In the genomic region with DNA sequence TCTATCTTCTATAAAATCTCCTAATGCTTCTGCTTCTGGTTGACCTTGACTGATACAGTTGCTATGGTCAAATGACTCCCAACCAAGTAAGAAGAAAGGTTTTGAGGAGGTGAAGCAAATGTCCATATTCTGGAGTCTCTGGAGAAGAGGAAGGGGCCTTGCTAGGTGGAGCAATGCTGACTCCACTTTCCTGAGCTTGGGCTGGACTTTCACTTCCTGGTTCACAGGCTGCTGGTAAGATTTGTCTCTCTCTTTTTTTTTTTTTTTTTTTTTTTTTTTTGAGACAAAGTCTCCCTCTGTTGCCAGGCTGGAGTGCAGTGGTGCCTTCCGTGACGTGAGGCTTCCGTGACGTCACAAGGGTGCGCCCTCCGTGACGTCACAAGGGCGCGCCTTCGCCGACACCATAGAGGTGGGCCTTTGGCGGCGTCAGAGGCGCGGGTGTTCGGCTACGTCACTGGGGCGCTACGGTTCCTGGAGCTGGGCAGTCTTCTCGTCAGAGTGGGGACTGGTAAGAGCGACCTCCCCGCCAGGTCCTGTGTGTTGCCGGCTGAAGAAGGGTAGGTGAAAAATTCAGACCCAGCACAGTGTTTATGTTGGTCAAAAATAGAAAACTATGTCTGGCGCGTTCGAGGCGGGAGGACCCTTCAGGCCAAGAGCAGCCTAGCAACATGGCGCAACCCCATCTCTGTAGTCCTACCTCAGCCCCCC, we compare ENCODE assay signal across 8 cellular contexts.
DNase-seq lines count a peak whose midpoint lies in the region; ATAC-seq lines count a peak whose summit lies in the region.
"Not testable (repeated sequence)": the region's sequence is repeated elsewhere in the genome, so short reads cannot be mapped to it uniquely, and the experiment has no call there.

No MANE protein-coding gene starts in this region.

- not testable (repeated sequence) for H3K9me3 ChIP-seq in neuronal stem cell (replicated peaks in 1 of 2; ENCODE audit: control insufficient read depth in 2 of 2, insufficient read depth in 1 of 2, low read depth in 1 of 2, low read length in 2 of 2); stomach smooth muscle (ENCODE audit: control insufficient read depth in 2 of 2, low read length in 2 of 2)

- not testable (repeated sequence) for H3K36me3 ChIP-seq in neuronal stem cell (replicated peaks in 1 of 2; ENCODE audit: control insufficient read depth in 2 of 2, insufficient read depth in 2 of 2, low read length in 2 of 2); stomach smooth muscle (ENCODE audit: control insufficient read depth in 2 of 2, insufficient read depth in 2 of 2, low read length in 2 of 2)

- peak overlapping the region; percentile 90 for H2AFZ ChIP-seq in neuronal stem cell (ENCODE audit: low read length)

- not testable (repeated sequence) for H3K18ac ChIP-seq in neuronal stem cell (ENCODE audit: low read length)

- not testable (repeated sequence) for H2BK12ac ChIP-seq in neuronal stem cell (ENCODE audit: low read length)

- peak; percentile 97 to 98 for ATAC-seq in activated naive CD4-positive, alpha-beta T cell treated with anti-CD3 and anti-CD28 coated beads, Interleukin-2, amount 50 U/mL, for 72 hours

- H3K9me3 Mint-ChIP-seq in activated naive CD4-positive, alpha-beta T cell treated with anti-CD3 and anti-CD28 coated beads, Interleukin-2, amount 50 U/mL, for 72 hours, result not testable (repeated sequence)

- H3K79me1 ChIP-seq in neuronal stem cell (ENCODE audit: low read depth, low read length), result not testable (repeated sequence)

- not testable (repeated sequence) for H4K91ac ChIP-seq in neuronal stem cell (ENCODE audit: low read depth, low read length, poor library complexity)

- no CpG with 5 or more reads among the region's 28 CpGs for WGBS in neuronal stem cell (ENCODE audit: extremely low coverage in 2 of 2, insufficient read length in 2 of 2, insufficient replicate concordance in 1 of 2), 2 donors

- H3K4me1 ChIP-seq in neuronal stem cell (ENCODE audit: control insufficient read depth in 2 of 2, insufficient read depth in 1 of 2, low read depth in 1 of 2, low read length in 2 of 2); stomach smooth muscle (ENCODE audit: control insufficient read depth, insufficient read depth, low read length): not testable (repeated sequence)

- H3K4me2 ChIP-seq in neuronal stem cell (ENCODE audit: insufficient read depth, low read length, poor library complexity, severe bottlenecking), result peak overlapping the region; percentile 54

- H2BK15ac ChIP-seq in neuronal stem cell (ENCODE audit: low read length), result not testable (repeated sequence)

- H3K14ac ChIP-seq in neuronal stem cell (ENCODE audit: low read length), result not testable (repeated sequence)

- H3K4ac ChIP-seq in neuronal stem cell (ENCODE audit: low read length), result not testable (repeated sequence)

- H3K27ac Mint-ChIP-seq in activated naive CD4-positive, alpha-beta T cell treated with anti-CD3 and anti-CD28 coated beads, Interleukin-2, amount 50 U/mL, for 72 hours, result peak overlapping the region; percentile 98

- H3K4me3 ChIP-seq in neuronal stem cell (ENCODE audit: low read length in 2 of 2) (peak overlapping the region; percentile 72 to 87), stomach smooth muscle (ENCODE audit: low read length in 2 of 2) (peak overlapping the region; percentile 61 to 77)

- DNase-seq in GF-D8 (lab: John Stamatoyannopoulos, UW) (peak; percentile 85), HCEC 1CT (peak; percentile 75), M059J (ENCODE audit: low read depth) (peak; percentile 88), SKM-1 (lab: John Stamatoyannopoulos, UW; ENCODE audit: unreplicated experiment) (peak; percentile 81), germinal center (ENCODE audit: low spot score) (peak; percentile 81), neuronal stem cell (ENCODE audit: low spot score) (peak; percentile 94)
- peak; percentile 93 to 96 for DNase-seq in activated naive CD4-positive, alpha-beta T cell treated with anti-CD3 and anti-CD28 coated beads, Interleukin-2, amount 50 U/mL, for 72 hours (ENCODE audit: low spot score in 2 of 2)

- not testable (repeated sequence) for H4K8ac ChIP-seq in neuronal stem cell (ENCODE audit: low read depth, low read length)

- H3K9ac ChIP-seq in neuronal stem cell (ENCODE audit: low read depth, low read length, poor library complexity), result not testable (repeated sequence)
- peak overlapping the region; percentile 68 to 86 for H3K9ac ChIP-seq in stomach smooth muscle (ENCODE audit: low read length in 2 of 2)

- not testable (repeated sequence) for H2BK120ac ChIP-seq in neuronal stem cell (ENCODE audit: low read depth, low read length)

- H3K27me3 ChIP-seq in neuronal stem cell (ENCODE audit: control insufficient read depth in 3 of 3, insufficient read depth in 3 of 3, low read depth in 1 of 3, low read length in 3 of 3); stomach smooth muscle (ENCODE audit: control insufficient read depth in 1 of 2, insufficient read depth in 2 of 2, low read length in 2 of 2): not testable (repeated sequence)

- H3K27ac ChIP-seq in neuronal stem cell (replicated peaks; ENCODE audit: low read length) (peak overlapping the region; percentile 40), stomach smooth muscle (ENCODE audit: low read length) (peak overlapping the region; percentile 87)

- H3K36me3 Mint-ChIP-seq in activated naive CD4-positive, alpha-beta T cell treated with anti-CD3 and anti-CD28 coated beads, Interleukin-2, amount 50 U/mL, for 72 hours, result not testable (repeated sequence)

- not testable (repeated sequence) for H2BK5ac ChIP-seq in neuronal stem cell (ENCODE audit: low read length)

- not testable (repeated sequence) for H2AK5ac ChIP-seq in neuronal stem cell (ENCODE audit: low read depth, low read length)

- not testable (repeated sequence) for H3K23ac ChIP-seq in neuronal stem cell (ENCODE audit: low read depth, low read length, poor library complexity)

Comparison
In these comparisons a context has a peak if more than half of its experiments do, and no peak if none do; other contexts are left out.
1. Peak in every context shown above with its lines: DNase-seq, ATAC-seq, H3K4me3 ChIP-seq and H3K27ac ChIP-seq.